ENCODE assay signal across 25 cellular contexts in genomic region chr17:2684549-2684948, GRCh38. TPM values are rescaled to one million over a fixed set of nuclear protein-coding genes. Genes with fewer than 3 reads are reported as not detected.
A peak's percentile ranks its signal among the peaks of the same experiment; 100 is the strongest.
DNase-seq lines count a peak whose midpoint lies in the region; TF ChIP-seq lines count a peak whose summit lies in the region.
"Had no signal": no experiment of that assay in that cellular context is flagged by ENCODE, and none has a peak within 500 bp of the region (broad histone marks: within the 10 kb centered on the region; RNA-seq: fewer than 3 reads in every experiment).

No MANE protein-coding gene starts in this region.

- H3K27ac Mint-ChIP-seq in endodermal cell = peak overlapping the region; percentile 45

- H3K9me3 ChIP-seq in cardiac muscle cell (ENCODE audit: low read depth) (no peaks in the 10 kb centered on the region), SK-N-MC (ENCODE audit: low read depth, low read length) (no peaks in the 10 kb centered on the region), endodermal cell (ENCODE audit: control insufficient read depth, low read length) (no peaks in the 10 kb centered on the region)
- H3K9me3 ChIP-seq: ascending aorta, heart left ventricle, left lung, ovary, spleen had no signal

- H3K9me3 Mint-ChIP-seq in endodermal cell = no peaks in the 10 kb centered on the region
- H3K9me3 Mint-ChIP-seq: activated naive CD4-positive, alpha-beta T cell treated with anti-CD3 and anti-CD28 coated beads, Interleukin-2, amount 50 U/mL, for 24 hours; central memory CD8-positive, alpha-beta T cell; naive thymus-derived CD4-positive, alpha-beta T cell had no signal

- H3K36me3 ChIP-seq in cardiac muscle cell (peaks cover 43% of the 10 kb centered on the region), SK-N-MC (ENCODE audit: insufficient read depth, low read length) (peaks cover 46% of the 10 kb centered on the region), endodermal cell (ENCODE audit: control insufficient read depth, insufficient read depth, low read length) (peaks cover 59% of the 10 kb centered on the region)
- H3K36me3 ChIP-seq: ovary had no signal

- H3K36me3 Mint-ChIP-seq in endodermal cell (ENCODE audit: low read depth) = peaks cover 44% of the 10 kb centered on the region

- intact Hi-C loops in cardiac septum (cut with DNase I) = no loop called here

- peaks cover 2% of the 10 kb centered on the region for H3K4me1 ChIP-seq in cardiac muscle cell (ENCODE audit: low read depth)
- H3K4me1 ChIP-seq in endodermal cell (ENCODE audit: control insufficient read depth, insufficient read depth, low read length) = no peaks in the 10 kb centered on the region

- no peak overlapping the region for H3K4me3 ChIP-seq in cardiac muscle cell
- H3K4me3 ChIP-seq in SK-N-MC = no peak overlapping the region
- no peak overlapping the region for H3K4me3 ChIP-seq in endodermal cell (ENCODE audit: low read length)
- H3K4me3 ChIP-seq: ascending aorta, heart left ventricle, left lung, ovary, spleen had no signal

- H3K27me3 Mint-ChIP-seq in endodermal cell (ENCODE audit: insufficient read depth) = no peaks in the 10 kb centered on the region
- H3K27me3 Mint-ChIP-seq: activated naive CD4-positive, alpha-beta T cell treated with anti-CD3 and anti-CD28 coated beads, Interleukin-2, amount 50 U/mL, for 24 hours; central memory CD8-positive, alpha-beta T cell; naive thymus-derived CD4-positive, alpha-beta T cell had no signal

- 95% methylated on average over 11 to 16 of the region's 18 CpGs for WGBS in endodermal cell (ENCODE audit: insufficient coverage in 1 of 2, insufficient read length in 1 of 2), 2 experiments

- no peak overlapping the region for H3K9ac ChIP-seq in SK-N-MC (ENCODE audit: insufficient read length)
- no peak overlapping the region for H3K9ac ChIP-seq in endodermal cell (ENCODE audit: extremely low read depth, low read length, poor library complexity, severe bottlenecking)

- H3K4me1 Mint-ChIP-seq in endodermal cell = peaks cover 30% of the 10 kb centered on the region

- no peak for DNase-seq in cardiac muscle cell (ENCODE audit: low read depth in 1 of 2, low spot score in 1 of 2)
- no peak for DNase-seq in cardiac septum (ENCODE audit: low spot score)
- DNase-seq in SK-N-MC (ENCODE audit: low read depth, low spot score) = no peak
- DNase-seq in endodermal cell = peak; percentile 53
- peak; percentile 17 for DNase-seq in stimulated activated CD8-positive, alpha-beta memory T cell treated with anti-CD3 and anti-CD28 coated beads, Interleukin-4, amount 100 ng/mL, for 48 hours
- no peak for DNase-seq in NCI-H2171 (lab: John Stamatoyannopoulos, UW)
- DNase-seq in A172 (ENCODE audit: low spot score) = no peak
- no peak for DNase-seq in cerebellum (ENCODE audit: low spot score)
- DNase-seq: EL; heart left ventricle; Kasumi-1; MV-4-11; naive thymus-derived CD4-positive, alpha-beta T cell; NCI-H1694 treated with DMSO at 0.1 percent for 48 hours; NCI-H82; ovary; spleen; stimulated activated CD4-positive, alpha-beta T cell treated with anti-CD3 and anti-CD28 coated beads, Interleukin-4, amount 100 ng/mL, for 1 hour; stimulated activated naive CD4-positive, alpha-beta T cell; T-helper 9 cell had no signal

- H3K27ac ChIP-seq in cardiac muscle cell = peak overlapping the region; percentile 66
- peak overlapping the region; percentile 25; the same call in 1 of the 2 replicates for H3K27ac ChIP-seq in SK-N-MC
- H3K27ac ChIP-seq in endodermal cell (ENCODE audit: low read depth, low read length) = no peak overlapping the region
- H3K27ac ChIP-seq: ascending aorta, epithelial cell of prostate, heart left ventricle, left lung, ovary, spleen had no signal

- H3K27me3 ChIP-seq in cardiac muscle cell (no peaks in the 10 kb centered on the region), endodermal cell (ENCODE audit: control insufficient read depth, insufficient read depth, low read length, poor library complexity, severe bottlenecking) (no peaks in the 10 kb centered on the region)
- H3K27me3 ChIP-seq: ascending aorta, heart left ventricle, left lung, ovary, spleen had no signal

- TF ChIP-seq CTCF in cardiac muscle cell (IDR thresholded peaks at IDR 0.05; ENCODE audit: low read depth, low read length) (no peak), endodermal cell (conservative IDR thresholded peaks at IDR 0.05) (no peak)

- no peak overlapping the region for H3K4me3 Mint-ChIP-seq in endodermal cell
- H3K4me3 Mint-ChIP-seq: activated naive CD4-positive, alpha-beta T cell treated with anti-CD3 and anti-CD28 coated beads, Interleukin-2, amount 50 U/mL, for 24 hours; central memory CD8-positive, alpha-beta T cell; naive thymus-derived CD4-positive, alpha-beta T cell had no signal

RNA-seq across cellular contexts. Expression of gene CLUH, which starts 27.0 kb away (rescaled TPM):
- total RNA-seq in cardiac muscle cell = 70.7 and 93.5 TPM in 2 replicates
- polyA plus RNA-seq in cardiac muscle cell = 56.2 and 58.6 TPM in 2 replicates
- 143 TPM for total RNA-seq in cardiac septum
- total RNA-seq in endodermal cell = 10 to 100 TPM; 55.5 to 61.8 TPM
- 27.4 TPM for polyA plus RNA-seq in endodermal cell (2013, experiment 1 of 2)
- polyA plus RNA-seq in endodermal cell (2013, experiment 2 of 2) = 21.7 TPM
- 52.2 and 55.9 TPM in 2 replicates for total RNA-seq in A172 (2014; rRNA removed; shearing (Covaris generic))
- 30.2 TPM for total RNA-seq in cerebellum

Comparison
In these comparisons a context has a peak if more than half of its experiments do, and no peak if none do; other contexts are left out.
1. DNase-seq: peak in endodermal cell (single experiment) and stimulated activated CD8-positive, alpha-beta memory T cell treated with anti-CD3 and anti-CD28 coated beads, Interleukin-4, amount 100 ng/mL, for 48 hours (single experiment); none in cardiac muscle cell (0 of 2), cardiac septum (single experiment), SK-N-MC (single experiment), NCI-H2171 (single experiment), A172 (single experiment) and cerebellum (single experiment).